In the genomic region with DNA sequence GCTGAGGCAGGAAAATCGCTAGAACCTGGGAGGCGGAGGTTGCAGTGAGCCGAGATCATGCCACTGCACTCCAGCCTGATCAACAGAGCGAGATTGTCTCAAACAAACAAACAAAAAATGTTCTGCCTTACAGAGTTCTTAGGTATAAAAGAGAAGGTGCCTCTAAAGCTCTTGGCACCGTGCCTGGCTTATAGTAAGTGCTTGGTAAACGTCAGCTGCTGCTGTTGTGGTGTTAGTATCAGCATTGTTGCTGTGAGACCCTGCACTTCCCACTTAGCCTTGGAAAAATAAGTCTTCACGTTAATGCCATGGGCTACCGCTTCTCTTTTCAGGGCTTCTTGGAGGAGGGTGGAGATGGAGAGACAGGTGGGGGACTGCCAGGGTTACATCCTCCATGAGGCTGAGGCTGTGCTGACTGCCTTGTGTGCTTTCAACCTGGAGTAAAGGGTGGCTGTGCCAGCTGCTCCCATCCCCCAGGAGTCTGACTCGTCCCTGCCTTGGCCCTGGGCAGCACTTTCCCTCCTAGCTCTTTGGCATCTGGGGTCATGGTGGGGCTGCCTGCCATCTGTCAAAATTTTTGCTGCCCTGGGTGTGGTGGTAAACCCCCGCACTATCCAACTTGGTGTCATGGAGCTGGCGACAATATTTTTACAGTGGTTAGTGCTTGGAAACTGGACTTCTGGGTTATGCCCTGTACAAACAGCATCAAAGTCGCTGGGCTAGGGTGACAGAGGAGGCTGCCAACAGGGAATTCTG, we compare ENCODE assay signal across 10 cellular contexts. TPM values are rescaled to one million over a fixed set of nuclear protein-coding genes. Genes with fewer than 3 reads are reported as not detected.
DNase-seq lines count a peak whose midpoint lies in the region; ATAC-seq and TF ChIP-seq lines count a peak whose summit lies in the region.
"Had no signal": no experiment of that assay in that cellular context is flagged by ENCODE, and none has a peak within 500 bp of the region (broad histone marks: within the 10 kb centered on the region; RNA-seq: fewer than 3 reads in every experiment).

No MANE protein-coding gene starts in this region.

- H3K27ac Mint-ChIP-seq in stimulated activated naive CD8-positive, alpha-beta T cell treated with anti-CD3 and anti-CD28 coated beads, Interleukin-15, Interleukin-2, amounts not matched to agents 100 ng/mL and 50 ng/mL, for 24 hours = peak overlapping the region; percentile 69
- H3K27ac Mint-ChIP-seq in WTC11 = peak overlapping the region; percentile 98
- H3K27ac Mint-ChIP-seq: T-helper 2 cell treated with Interferon-gamma antibody and Interleukin-4, amounts not matched to agents 5 μg/mL and 100 μg/mL, for 36 hours had no signal

- no peak for ATAC-seq in stimulated activated naive CD8-positive, alpha-beta T cell treated with anti-CD3 and anti-CD28 coated beads, Interleukin-15, Interleukin-2, amounts not matched to agents 100 U/mL and 50 U/mL, for 24 hours
- ATAC-seq in WTC11 = no peak

- no peaks in the 10 kb centered on the region for H3K9me3 Mint-ChIP-seq in stimulated activated naive CD8-positive, alpha-beta T cell treated with anti-CD3 and anti-CD28 coated beads, Interleukin-15, Interleukin-2, amounts not matched to agents 100 ng/mL and 50 ng/mL, for 24 hours
- no peaks in the 10 kb centered on the region for H3K9me3 Mint-ChIP-seq in WTC11
- H3K9me3 Mint-ChIP-seq: T-helper 2 cell treated with Interferon-gamma antibody and Interleukin-4, amounts not matched to agents 5 μg/mL and 100 μg/mL, for 36 hours had no signal

- H3K36me3 Mint-ChIP-seq in stimulated activated naive CD8-positive, alpha-beta T cell treated with anti-CD3 and anti-CD28 coated beads, Interleukin-15, Interleukin-2, amounts not matched to agents 100 ng/mL and 50 ng/mL, for 24 hours (ENCODE audit: low read depth) = no peaks in the 10 kb centered on the region
- H3K36me3 Mint-ChIP-seq in WTC11 = no peaks in the 10 kb centered on the region

- H3K4me3 Mint-ChIP-seq in stimulated activated naive CD8-positive, alpha-beta T cell treated with anti-CD3 and anti-CD28 coated beads, Interleukin-15, Interleukin-2, amounts not matched to agents 100 ng/mL and 50 ng/mL, for 24 hours = no peak overlapping the region
- no peak overlapping the region for H3K4me3 Mint-ChIP-seq in WTC11
- H3K4me3 Mint-ChIP-seq: T-helper 2 cell treated with Interferon-gamma antibody and Interleukin-4, amounts not matched to agents 5 μg/mL and 100 μg/mL, for 36 hours had no signal

- CTCF ChIA-PET in WTC11 (lab: Charles Lee) = interaction anchor here (0.7 to 1.6 kb wide), 7 partner anchors 10 to 152 kb away, joined by 3 to 6 read pairs (median 4); a partner anchor contains a TSS

- POLR2A ChIA-PET in WTC11 (lab: Charles Lee) = no interaction called here

- TF ChIP-seq CTCF in WTC11 (IDR thresholded peaks at IDR 0.05) = no peak

- H3K27me3 Mint-ChIP-seq in stimulated activated naive CD8-positive, alpha-beta T cell treated with anti-CD3 and anti-CD28 coated beads, Interleukin-15, Interleukin-2, amounts not matched to agents 100 ng/mL and 50 ng/mL, for 24 hours = no peaks in the 10 kb centered on the region
- no peaks in the 10 kb centered on the region for H3K27me3 Mint-ChIP-seq in WTC11 (ENCODE audit: low read depth)

- no peak for DNase-seq in stimulated activated naive CD8-positive, alpha-beta T cell treated with anti-CD3 and anti-CD28 coated beads, Interleukin-15, Interleukin-2, amounts not matched to agents 100 U/mL and 50 U/mL, for 24 hours
- DNase-seq in WTC11 (ENCODE audit: low spot score) (no peak), left kidney (ENCODE audit: low read depth, low spot score) (peak; percentile 66), OCI-M1 (lab: John Stamatoyannopoulos, UW) (no peak), medulla oblongata (ENCODE audit: extremely low spot score) (no peak)
- no peak for DNase-seq in NK-92 treated with Interleukin-12 subunit alpha and Interleukin-12 subunit beta, amount 100 ng/mL, for 24 hours (lab: John Stamatoyannopoulos, UW)
- no peak for DNase-seq in stimulated activated CD4-positive, alpha-beta T cell treated with anti-CD3 and anti-CD28 coated beads, Interleukin-2, amount 100 ng/mL, for 48 hours
- DNase-seq: HCEC 1CT had no signal

- H3K4me1 Mint-ChIP-seq in stimulated activated naive CD8-positive, alpha-beta T cell treated with anti-CD3 and anti-CD28 coated beads, Interleukin-15, Interleukin-2, amounts not matched to agents 100 ng/mL and 50 ng/mL, for 24 hours (ENCODE audit: low read depth) = peaks cover 59% of the 10 kb centered on the region
- H3K4me1 Mint-ChIP-seq in WTC11 = peaks cover 84% of the 10 kb centered on the region

TF ChIP-seq in WTC11, 78 proteins besides CTCF, POLR2A, EP300 and RAD21:
- no peak for TF ChIP-seq SOX15 (CRISPR knock-in tag; IDR thresholded peaks at IDR 0.05)
- TF ChIP-seq FOXK1 (CRISPR knock-in tag; IDR thresholded peaks at IDR 0.05) = no peak
- TF ChIP-seq, protein P1, sequence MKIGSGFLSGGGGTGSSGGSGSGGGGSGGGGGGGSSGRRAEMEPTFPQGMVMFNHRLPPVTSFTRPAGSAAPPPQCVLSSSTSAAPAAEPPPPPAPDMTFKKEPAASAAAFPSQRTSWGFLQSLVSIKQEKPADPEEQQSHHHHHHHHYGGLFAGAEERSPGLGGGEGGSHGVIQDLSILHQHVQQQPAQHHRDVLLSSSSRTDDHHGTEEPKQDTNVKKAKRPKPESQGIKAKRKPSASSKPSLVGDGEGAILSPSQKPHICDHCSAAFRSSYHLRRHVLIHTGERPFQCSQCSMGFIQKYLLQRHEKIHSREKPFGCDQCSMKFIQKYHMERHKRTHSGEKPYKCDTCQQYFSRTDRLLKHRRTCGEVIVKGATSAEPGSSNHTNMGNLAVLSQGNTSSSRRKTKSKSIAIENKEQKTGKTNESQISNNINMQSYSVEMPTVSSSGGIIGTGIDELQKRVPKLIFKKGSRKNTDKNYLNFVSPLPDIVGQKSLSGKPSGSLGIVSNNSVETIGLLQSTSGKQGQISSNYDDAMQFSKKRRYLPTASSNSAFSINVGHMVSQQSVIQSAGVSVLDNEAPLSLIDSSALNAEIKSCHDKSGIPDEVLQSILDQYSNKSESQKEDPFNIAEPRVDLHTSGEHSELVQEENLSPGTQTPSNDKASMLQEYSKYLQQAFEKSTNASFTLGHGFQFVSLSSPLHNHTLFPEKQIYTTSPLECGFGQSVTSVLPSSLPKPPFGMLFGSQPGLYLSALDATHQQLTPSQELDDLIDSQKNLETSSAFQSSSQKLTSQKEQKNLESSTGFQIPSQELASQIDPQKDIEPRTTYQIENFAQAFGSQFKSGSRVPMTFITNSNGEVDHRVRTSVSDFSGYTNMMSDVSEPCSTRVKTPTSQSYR (CRISPR knock-in tag; IDR thresholded peaks at IDR 0.05) = no peak
- no peak for TF ChIP-seq ELF4 (CRISPR knock-in tag; IDR thresholded peaks at IDR 0.05; ENCODE audit: low read depth)
- no peak for TF ChIP-seq ZNF317 (CRISPR knock-in tag; IDR thresholded peaks at IDR 0.05; ENCODE audit: borderline replicate concordance, low read depth)
- no peak for TF ChIP-seq NR1H2 (CRISPR knock-in tag; IDR thresholded peaks at IDR 0.05)
- TF ChIP-seq, protein P2, sequence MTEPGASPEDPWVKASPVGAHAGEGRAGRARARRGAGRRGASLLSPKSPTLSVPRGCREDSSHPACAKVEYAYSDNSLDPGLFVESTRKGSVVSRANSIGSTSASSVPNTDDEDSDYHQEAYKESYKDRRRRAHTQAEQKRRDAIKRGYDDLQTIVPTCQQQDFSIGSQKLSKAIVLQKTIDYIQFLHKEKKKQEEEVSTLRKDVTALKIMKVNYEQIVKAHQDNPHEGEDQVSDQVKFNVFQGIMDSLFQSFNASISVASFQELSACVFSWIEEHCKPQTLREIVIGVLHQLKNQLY (CRISPR knock-in tag; IDR thresholded peaks at IDR 0.05) = no peak
- no peak for TF ChIP-seq FOXP1 (CRISPR knock-in tag; IDR thresholded peaks at IDR 0.05; ENCODE audit: borderline replicate concordance)

RNA-seq across cellular contexts. Expression of a gene that starts 17.8 kb away (rescaled TPM):
- 107 to 127 TPM (median 107 TPM) in 3 replicates for total RNA-seq in WTC11 (2021)
